In the genomic region with DNA sequence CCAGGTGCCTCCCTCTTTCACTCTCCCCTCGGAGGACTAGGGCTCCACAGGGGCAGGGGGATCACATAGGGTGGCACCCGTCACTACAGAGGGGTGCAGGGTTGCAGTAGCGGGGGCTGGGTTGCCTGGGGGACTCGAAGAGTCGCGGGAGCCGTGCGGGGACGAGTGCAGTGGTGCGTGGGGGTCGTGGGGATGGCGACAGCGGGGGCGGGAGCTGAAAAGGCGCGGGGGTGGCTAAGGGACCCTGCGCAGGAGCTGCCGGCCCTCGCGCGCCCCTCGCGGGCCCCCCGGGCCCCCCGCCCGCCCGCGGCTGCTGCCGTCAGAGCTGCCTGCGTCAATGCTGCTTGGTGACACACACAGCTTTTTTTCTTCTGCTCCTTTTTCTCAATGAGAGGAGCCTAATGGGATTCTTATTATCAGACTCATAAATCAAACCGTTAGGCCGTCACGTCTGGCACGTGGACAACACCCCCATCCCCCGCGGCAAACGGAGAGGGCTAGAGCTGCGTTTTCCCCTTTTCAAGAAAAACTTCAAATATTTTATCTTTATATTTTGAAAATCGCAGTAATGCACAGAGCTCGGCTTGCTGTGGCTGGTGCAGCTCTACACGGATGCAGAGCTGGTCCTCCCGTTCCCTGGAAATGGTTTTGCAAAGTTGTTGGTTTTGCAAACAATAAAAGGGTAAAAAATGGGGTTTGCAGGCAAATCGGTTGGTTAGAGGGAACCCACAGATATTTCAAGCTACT, we compare ENCODE assay signal across 8 cellular contexts.
DNase-seq lines count a peak whose midpoint lies in the region; ATAC-seq, FAIRE-seq and TF ChIP-seq lines count a peak whose summit lies in the region.

No MANE protein-coding gene starts in this region.

- H4K20me1 ChIP-seq in DND-41 (ENCODE audit: insufficient read depth, low read length): no peaks in the 10 kb centered on the region

- FAIRE-seq in pancreas (lab: Jason Lieb, UNC) (no peak), H54 (lab: Jason Lieb, UNC) (no peak)

- no peaks in the 10 kb centered on the region for H3K27me3 ChIP-seq in DND-41 (ENCODE audit: insufficient read depth, low read length, poor library complexity)
- H3K27me3 ChIP-seq in pancreas: peaks cover 4 to 21% (median 7%) of the 10 kb centered on the region in 4 donors

- intact Hi-C loops in pancreas (cut with DNase I): no loop called here

- no peaks in the 10 kb centered on the region for H3K9me3 ChIP-seq in DND-41 (ENCODE audit: insufficient read depth, low read length, severe bottlenecking)
- H3K9me3 ChIP-seq in pancreas: no peaks in the 10 kb centered on the region

- no peak for TF ChIP-seq POLR2A in H54 (IDR thresholded peaks at IDR 0.05; ENCODE audit: low read depth, low read length)

- H3K4me3 ChIP-seq in DND-41 (ENCODE audit: low read depth in 1 of 2, low read length in 2 of 2) (peak overlapping the region; percentile 17 to 51; a peak in 3 of 4 replicates), pancreas (peak overlapping the region in 3 of 4 donors; percentile 18 to 43 (median 37))

- H3K4me1 ChIP-seq in DND-41 (ENCODE audit: insufficient read depth, low read length) (peaks cover 33% of the 10 kb centered on the region), pancreas (peaks cover 0 to 14% (median 4%) of the 10 kb centered on the region in 3 donors)

- peak overlapping the region; percentile 61 for H3K4me2 ChIP-seq in DND-41 (ENCODE audit: insufficient read depth, low read length)

- H2AFZ ChIP-seq in DND-41 (ENCODE audit: low read depth, low read length): peak overlapping the region; percentile 84

- ATAC-seq in DND-41 (ENCODE audit: insufficient read depth, low read depth) (peak; percentile 73), pancreas (peak; percentile 87 to 92 (median 90)), GM18519 (IDR thresholded peaks at IDR 0.05; ENCODE audit: low FRiP score, unreplicated experiment) (no peak), HG03196 (IDR thresholded peaks at IDR 0.05; ENCODE audit: unreplicated experiment) (no peak), HG02884 (IDR thresholded peaks at IDR 0.05; ENCODE audit: unreplicated experiment) (no peak)

- H3K36me3 ChIP-seq in DND-41 (ENCODE audit: insufficient read depth, low read length): no peaks in the 10 kb centered on the region
- no peaks in the 10 kb centered on the region for H3K36me3 ChIP-seq in pancreas

- 1 to 2% methylated on average over 42 to 43 of the region's 43 CpGs for WGBS in pancreas, 2 donors

- peak overlapping the region; percentile 56 for H3K9ac ChIP-seq in DND-41 (ENCODE audit: low read depth, low read length)

- DNase-seq in DND-41 (peak; percentile 71), foreskin melanocyte (peak; percentile 92), pancreas (peak in 5 of 6 donors; percentile 63 to 85 (median 74)), H54 (ENCODE audit: insufficient read length, low spot score) (no peak)

- TF ChIP-seq CTCF in DND-41 (IDR thresholded peaks at IDR 0.05; ENCODE audit: borderline replicate concordance, extremely low read depth, low read length, poor library complexity, severe bottlenecking) (no peak), pancreas (IDR thresholded peaks at IDR 0.05) (no peak)

- H3K27ac ChIP-seq in DND-41 (ENCODE audit: low read length) (peak overlapping the region; percentile 80), pancreas (peak overlapping the region in 3 of 4 donors; percentile 20 to 46 (median 43))

- no peaks in the 10 kb centered on the region for H3K79me2 ChIP-seq in DND-41 (ENCODE audit: insufficient read depth, low read length)

TF ChIP-seq in PFSK-1, 5 proteins besides CTCF, POLR2A, EP300 and RAD21:
- no peak for TF ChIP-seq FOXP2 (optimal IDR thresholded peaks at IDR 0.05; ENCODE audit: borderline replicate concordance, extremely low read depth, extremely low read length, insufficient read depth)
- TF ChIP-seq, protein P1, sequence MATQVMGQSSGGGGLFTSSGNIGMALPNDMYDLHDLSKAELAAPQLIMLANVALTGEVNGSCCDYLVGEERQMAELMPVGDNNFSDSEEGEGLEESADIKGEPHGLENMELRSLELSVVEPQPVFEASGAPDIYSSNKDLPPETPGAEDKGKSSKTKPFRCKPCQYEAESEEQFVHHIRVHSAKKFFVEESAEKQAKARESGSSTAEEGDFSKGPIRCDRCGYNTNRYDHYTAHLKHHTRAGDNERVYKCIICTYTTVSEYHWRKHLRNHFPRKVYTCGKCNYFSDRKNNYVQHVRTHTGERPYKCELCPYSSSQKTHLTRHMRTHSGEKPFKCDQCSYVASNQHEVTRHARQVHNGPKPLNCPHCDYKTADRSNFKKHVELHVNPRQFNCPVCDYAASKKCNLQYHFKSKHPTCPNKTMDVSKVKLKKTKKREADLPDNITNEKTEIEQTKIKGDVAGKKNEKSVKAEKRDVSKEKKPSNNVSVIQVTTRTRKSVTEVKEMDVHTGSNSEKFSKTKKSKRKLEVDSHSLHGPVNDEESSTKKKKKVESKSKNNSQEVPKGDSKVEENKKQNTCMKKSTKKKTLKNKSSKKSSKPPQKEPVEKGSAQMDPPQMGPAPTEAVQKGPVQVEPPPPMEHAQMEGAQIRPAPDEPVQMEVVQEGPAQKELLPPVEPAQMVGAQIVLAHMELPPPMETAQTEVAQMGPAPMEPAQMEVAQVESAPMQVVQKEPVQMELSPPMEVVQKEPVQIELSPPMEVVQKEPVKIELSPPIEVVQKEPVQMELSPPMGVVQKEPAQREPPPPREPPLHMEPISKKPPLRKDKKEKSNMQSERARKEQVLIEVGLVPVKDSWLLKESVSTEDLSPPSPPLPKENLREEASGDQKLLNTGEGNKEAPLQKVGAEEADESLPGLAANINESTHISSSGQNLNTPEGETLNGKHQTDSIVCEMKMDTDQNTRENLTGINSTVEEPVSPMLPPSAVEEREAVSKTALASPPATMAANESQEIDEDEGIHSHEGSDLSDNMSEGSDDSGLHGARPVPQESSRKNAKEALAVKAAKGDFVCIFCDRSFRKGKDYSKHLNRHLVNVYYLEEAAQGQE (IDR thresholded peaks at IDR 0.05; ENCODE audit: insufficient read depth in 1 of 2, low read depth in 2 of 2, low read length in 2 of 2): peak in 1 of 2 experiments; percentile 58; a peak in 1 of 4 replicates
- no peak; the same call in 1 of the 2 replicates for TF ChIP-seq POLR2AphosphoS5 (IDR thresholded peaks at IDR 0.05; ENCODE audit: low read depth, low read length)
- TF ChIP-seq SIN3A (IDR thresholded peaks at IDR 0.05; ENCODE audit: borderline replicate concordance, insufficient read depth, low read length): peak; percentile 84; the same call in 1 of the 2 replicates
- peak; percentile 23; the same call in 1 of the 2 replicates for TF ChIP-seq TAF1 (IDR thresholded peaks at IDR 0.05; ENCODE audit: borderline replicate concordance, insufficient read depth, low read length)

Comparison
In these comparisons a context has a peak if more than half of its experiments do, and no peak if none do; other contexts are left out.
1. ATAC-seq: peak in DND-41 (single experiment) and pancreas (4 of 4); none in GM18519 (single experiment), HG03196 (single experiment) and HG02884 (single experiment).